In genomic region chr14:39773387-39773786, GRCh38 we compare ENCODE assay signal across 22 cellular contexts.
"Had no signal": no experiment of that assay in that cellular context is flagged by ENCODE, and none has a peak within 500 bp of the region (broad histone marks: within the 10 kb centered on the region; RNA-seq: fewer than 3 reads in every experiment).

No MANE protein-coding gene starts in this region.

- ATAC-seq: activated CD8-positive, alpha-beta memory T cell treated with anti-CD3 and anti-CD28 coated beads, Interleukin-2, amount 10 ng/mL, durations not matched to agents 7 days and 5 days; PC-3 had no signal

- DNase-seq: activated B cell treated with CpG ODN at 0.5 μM for 24 hours; activated CD4-positive, alpha-beta T cell treated with anti-CD3 and anti-CD28 coated beads for 1 hour; activated CD4-positive, alpha-beta T cell treated with anti-CD3 and anti-CD28 coated beads, Interleukin-2, amount 10 ng/mL, durations not matched to agents 24 days and 14 days; activated CD4-positive, alpha-beta T cell treated with anti-CD3 and anti-CD28 coated beads, Interleukin-2, amount 50 U/mL, for 48 hours; activated CD8-positive, alpha-beta memory T cell treated with anti-CD3 and anti-CD28 coated beads, Interleukin-2, amount 10 ng/mL, durations not matched to agents 7 days and 5 days; activated effector memory CD4-positive, alpha-beta T cell treated with Interleukin-2 at 50 U/mL for 16 hours; activated naive CD4-positive, alpha-beta T cell treated with Interleukin-2 at 50 U/mL for 16 hours; activated T-cell treated with anti-CD3 and anti-CD28 coated beads, Interleukin-2, amount 50 U/mL, for 24 hours; amygdala; central memory CD4-positive, alpha-beta T cell; NCI-H1092; NCI-H1417; NCI-H2029; NCI-H2107; NCI-H345; NCI-H510A; NCI-H526 treated with DMSO at 0.1 percent for 48 hours; NK-92 treated with Interleukin-12 subunit alpha and Interleukin-12 subunit beta, amount 100 ng/mL, for 24 hours; PC-3; SHP77 treated with DMSO at 0.1 percent for 48 hours; T-helper 9 cell had no signal

- H3K27ac ChIP-seq: KMS-11 had no signal
